In the genomic region with DNA sequence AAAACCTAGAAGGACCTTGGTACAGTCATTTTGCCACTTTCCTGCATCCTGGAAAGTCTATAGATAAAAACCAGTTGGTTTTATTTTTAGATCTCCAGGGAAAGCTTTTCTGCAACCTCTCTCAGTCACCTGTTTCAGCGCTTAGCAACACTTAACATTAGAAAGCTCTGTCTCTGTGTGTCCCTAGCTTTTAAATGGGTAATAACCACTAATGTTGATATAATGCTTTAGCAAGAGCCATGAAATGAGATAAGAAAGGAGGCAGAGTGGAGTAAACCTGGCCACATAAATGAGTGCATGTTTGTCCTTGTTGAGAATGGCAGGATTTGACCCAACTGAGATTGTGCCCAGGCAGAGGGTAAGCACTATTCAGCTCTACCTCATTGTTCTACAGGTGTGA, we compare ENCODE assay signal across 18 cellular contexts. TPM values are rescaled to one million over a fixed set of nuclear protein-coding genes. Genes with fewer than 3 reads are reported as not detected.
DNase-seq lines count a peak whose midpoint lies in the region; FAIRE-seq and TF ChIP-seq lines count a peak whose summit lies in the region.
"Had no signal": no experiment of that assay in that cellular context is flagged by ENCODE, and none has a peak within 500 bp of the region (broad histone marks: within the 10 kb centered on the region; RNA-seq: fewer than 3 reads in every experiment).

No MANE protein-coding gene starts in this region.

- H3K27me3 Mint-ChIP-seq in activated naive CD8-positive, alpha-beta T cell treated with anti-CD3 and anti-CD28 coated beads for 36 hours = no peaks in the 10 kb centered on the region
- H3K27me3 Mint-ChIP-seq: T-helper 17 cell had no signal

- no peak overlapping the region for H3K4me3 Mint-ChIP-seq in activated naive CD8-positive, alpha-beta T cell treated with anti-CD3 and anti-CD28 coated beads for 36 hours
- H3K4me3 Mint-ChIP-seq: CD14-positive monocyte, T-helper 17 cell had no signal

- DNase-seq in NCI-H2107 treated with DMSO at 0.1 percent for 48 hours (lab: John Stamatoyannopoulos, UW; ENCODE audit: unreplicated experiment) = peak; percentile 70
- no peak for DNase-seq in NCI-H2107 (lab: John Stamatoyannopoulos, UW)
- DNase-seq in NCI-H128 (lab: John Stamatoyannopoulos, UW; ENCODE audit: unreplicated experiment) = peak; percentile 11
- peak; percentile 30 for DNase-seq in NCI-H345 (lab: John Stamatoyannopoulos, UW)
- DNase-seq in activated naive CD8-positive, alpha-beta T cell treated with anti-CD3 and anti-CD28 coated beads for 36 hours = no peak
- DNase-seq in GM10266 (ENCODE audit: extremely low spot score) = no peak
- DNase-seq in NCI-H524 treated with DMSO at 0.1 percent for 48 hours (lab: John Stamatoyannopoulos, UW) = no peak
- DNase-seq: Caco-2, DND-41, GDM1, KBM-7, NCI-H526 treated with DMSO at 0.1 percent for 48 hours, Right ventricle myocardium superior, T-helper 17 cell had no signal

- H3K9me3 Mint-ChIP-seq in activated naive CD8-positive, alpha-beta T cell treated with anti-CD3 and anti-CD28 coated beads for 36 hours = no peaks in the 10 kb centered on the region

- no peaks in the 10 kb centered on the region for H3K4me1 Mint-ChIP-seq in activated naive CD8-positive, alpha-beta T cell treated with anti-CD3 and anti-CD28 coated beads for 36 hours
- H3K4me1 Mint-ChIP-seq: CD14-positive monocyte had no signal

- H3K36me3 Mint-ChIP-seq in activated naive CD8-positive, alpha-beta T cell treated with anti-CD3 and anti-CD28 coated beads for 36 hours = no peaks in the 10 kb centered on the region
- H3K36me3 Mint-ChIP-seq: CD14-positive monocyte had no signal

- no peak for TF ChIP-seq CTCF in GM10266 (IDR thresholded peaks at IDR 0.05; ENCODE audit: control insufficient read depth, insufficient read depth, low read depth, missing control alignments)

- H3K27ac Mint-ChIP-seq in activated naive CD8-positive, alpha-beta T cell treated with anti-CD3 and anti-CD28 coated beads for 36 hours = no peak overlapping the region
- H3K27ac Mint-ChIP-seq: CD14-positive monocyte, T-helper 17 cell had no signal

- peak; percentile 99 for FAIRE-seq in islet of Langerhans (lab: Jason Lieb, UNC)
- FAIRE-seq: A549, H1 had no signal

RNA-seq across cellular contexts. Expression of gene MARCHF4, which starts 44.8 kb away (rescaled TPM):
- not detected for total RNA-seq in activated naive CD8-positive, alpha-beta T cell treated with anti-CD3 and anti-CD28 coated beads for 36 hours
- total RNA-seq: Caco-2, Right ventricle myocardium superior, T-helper 17 cell had no signal

Comparison
In these comparisons a context has a peak if more than half of its experiments do, and no peak if none do; other contexts are left out.
1. DNase-seq: peak in NCI-H2107 treated with DMSO at 0.1 percent for 48 hours (single experiment), NCI-H128 (single experiment) and NCI-H345 (single experiment); none in NCI-H2107 (single experiment), activated naive CD8-positive, alpha-beta T cell treated with anti-CD3 and anti-CD28 coated beads for 36 hours (single experiment), GM10266 (single experiment) and NCI-H524 treated with DMSO at 0.1 percent for 48 hours (single experiment).